2 cellular contexts compared by ENCODE assay signal in the genomic region with DNA sequence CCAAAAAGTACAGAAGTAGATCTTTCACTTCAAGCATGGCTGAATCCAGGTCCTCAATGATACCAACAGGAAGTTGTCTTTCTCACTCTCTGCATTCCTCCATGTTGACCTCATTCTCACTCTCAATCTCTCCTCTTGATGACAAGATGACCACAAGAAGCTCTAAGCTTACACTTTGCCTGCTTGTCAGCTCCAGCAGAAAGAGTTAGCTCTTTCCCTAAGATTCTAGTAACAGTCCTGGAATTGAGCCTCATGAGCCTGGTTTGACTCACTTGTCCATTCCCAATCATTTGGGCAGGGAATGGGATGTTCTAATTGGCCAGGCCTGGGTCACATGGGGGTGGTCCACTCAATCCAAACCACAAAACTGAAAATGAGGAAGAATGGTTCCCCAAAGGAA.
TF ChIP-seq lines count a peak whose summit lies in the region.

No MANE protein-coding gene starts in this region.

TF ChIP-seq in HEK293, 187 proteins besides CTCF, POLR2A, EP300 and RAD21:
- TF ChIP-seq ZNF529 (tag by site-specific recombination; IDR thresholded peaks at IDR 0.05; ENCODE audit: insufficient replicate concordance) (no peak), ZNF335 (tag by site-specific recombination; conservative IDR thresholded peaks at IDR 0.05) (0 out of 2 replicates have a peak, but pooled peaks have one; percentile 1)

TF ChIP-seq in GM12878, 131 proteins besides CTCF, POLR2A, EP300 and RAD21:
- TF ChIP-seq, protein P1, sequence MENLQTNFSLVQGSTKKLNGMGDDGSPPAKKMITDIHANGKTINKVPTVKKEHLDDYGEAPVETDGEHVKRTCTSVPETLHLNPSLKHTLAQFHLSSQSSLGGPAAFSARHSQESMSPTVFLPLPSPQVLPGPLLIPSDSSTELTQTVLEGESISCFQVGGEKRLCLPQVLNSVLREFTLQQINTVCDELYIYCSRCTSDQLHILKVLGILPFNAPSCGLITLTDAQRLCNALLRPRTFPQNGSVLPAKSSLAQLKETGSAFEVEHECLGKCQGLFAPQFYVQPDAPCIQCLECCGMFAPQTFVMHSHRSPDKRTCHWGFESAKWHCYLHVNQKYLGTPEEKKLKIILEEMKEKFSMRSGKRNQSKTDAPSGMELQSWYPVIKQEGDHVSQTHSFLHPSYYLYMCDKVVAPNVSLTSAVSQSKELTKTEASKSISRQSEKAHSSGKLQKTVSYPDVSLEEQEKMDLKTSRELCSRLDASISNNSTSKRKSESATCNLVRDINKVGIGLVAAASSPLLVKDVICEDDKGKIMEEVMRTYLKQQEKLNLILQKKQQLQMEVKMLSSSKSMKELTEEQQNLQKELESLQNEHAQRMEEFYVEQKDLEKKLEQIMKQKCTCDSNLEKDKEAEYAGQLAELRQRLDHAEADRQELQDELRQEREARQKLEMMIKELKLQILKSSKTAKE (IDR thresholded peaks at IDR 0.05; ENCODE audit: low read depth, poor library complexity, severe bottlenecking): no peak
- TF ChIP-seq BCL11A (IDR thresholded peaks at IDR 0.05; ENCODE audit: low read depth, low read length): no peak
- TF ChIP-seq IKZF2 (IDR thresholded peaks at IDR 0.05): peak; percentile 12 to 28; a peak in 1 of 4 replicates
- no peak for TF ChIP-seq SUPT20H (IDR thresholded peaks at IDR 0.05; ENCODE audit: borderline replicate concordance, control insufficient read depth, low read depth, low read length)
- TF ChIP-seq CREM (IDR thresholded peaks at IDR 0.05; ENCODE audit: low read depth): peak; percentile 46; the same call in 1 of the 2 replicates
- no peak for TF ChIP-seq STAT1 (conservative IDR thresholded peaks at IDR 0.05)
- no peak for TF ChIP-seq YBX1 (IDR thresholded peaks at IDR 0.05)
- TF ChIP-seq CBX5 (IDR thresholded peaks at IDR 0.05; ENCODE audit: low read depth): no peak
- TF ChIP-seq, protein P2, sequence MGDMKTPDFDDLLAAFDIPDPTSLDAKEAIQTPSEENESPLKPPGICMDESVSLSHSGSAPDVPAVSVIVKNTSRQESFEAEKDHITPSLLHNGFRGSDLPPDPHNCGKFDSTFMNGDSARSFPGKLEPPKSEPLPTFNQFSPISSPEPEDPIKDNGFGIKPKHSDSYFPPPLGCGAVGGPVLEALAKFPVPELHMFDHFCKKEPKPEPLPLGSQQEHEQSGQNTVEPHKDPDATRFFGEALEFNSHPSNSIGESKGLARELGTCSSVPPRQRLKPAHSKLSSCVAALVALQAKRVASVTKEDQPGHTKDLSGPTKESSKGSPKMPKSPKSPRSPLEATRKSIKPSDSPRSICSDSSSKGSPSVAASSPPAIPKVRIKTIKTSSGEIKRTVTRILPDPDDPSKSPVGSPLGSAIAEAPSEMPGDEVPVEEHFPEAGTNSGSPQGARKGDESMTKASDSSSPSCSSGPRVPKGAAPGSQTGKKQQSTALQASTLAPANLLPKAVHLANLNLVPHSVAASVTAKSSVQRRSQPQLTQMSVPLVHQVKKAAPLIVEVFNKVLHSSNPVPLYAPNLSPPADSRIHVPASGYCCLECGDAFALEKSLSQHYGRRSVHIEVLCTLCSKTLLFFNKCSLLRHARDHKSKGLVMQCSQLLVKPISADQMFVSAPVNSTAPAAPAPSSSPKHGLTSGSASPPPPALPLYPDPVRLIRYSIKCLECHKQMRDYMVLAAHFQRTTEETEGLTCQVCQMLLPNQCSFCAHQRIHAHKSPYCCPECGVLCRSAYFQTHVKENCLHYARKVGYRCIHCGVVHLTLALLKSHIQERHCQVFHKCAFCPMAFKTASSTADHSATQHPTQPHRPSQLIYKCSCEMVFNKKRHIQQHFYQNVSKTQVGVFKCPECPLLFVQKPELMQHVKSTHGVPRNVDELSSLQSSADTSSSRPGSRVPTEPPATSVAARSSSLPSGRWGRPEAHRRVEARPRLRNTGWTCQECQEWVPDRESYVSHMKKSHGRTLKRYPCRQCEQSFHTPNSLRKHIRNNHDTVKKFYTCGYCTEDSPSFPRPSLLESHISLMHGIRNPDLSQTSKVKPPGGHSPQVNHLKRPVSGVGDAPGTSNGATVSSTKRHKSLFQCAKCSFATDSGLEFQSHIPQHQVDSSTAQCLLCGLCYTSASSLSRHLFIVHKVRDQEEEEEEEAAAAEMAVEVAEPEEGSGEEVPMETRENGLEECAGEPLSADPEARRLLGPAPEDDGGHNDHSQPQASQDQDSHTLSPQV (IDR thresholded peaks at IDR 0.05): no peak
- TF ChIP-seq, protein P3, sequence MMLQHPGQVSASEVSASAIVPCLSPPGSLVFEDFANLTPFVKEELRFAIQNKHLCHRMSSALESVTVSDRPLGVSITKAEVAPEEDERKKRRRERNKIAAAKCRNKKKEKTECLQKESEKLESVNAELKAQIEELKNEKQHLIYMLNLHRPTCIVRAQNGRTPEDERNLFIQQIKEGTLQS (IDR thresholded peaks at IDR 0.05; ENCODE audit: borderline replicate concordance, extremely low read depth, low read depth, low read length): no peak
- TF ChIP-seq RUNX3 (IDR thresholded peaks at IDR 0.05; ENCODE audit: low read length): peak; percentile 76
- TF ChIP-seq IRF4 (IDR thresholded peaks at IDR 0.05; ENCODE audit: low read depth, low read length): no peak
- no peak for TF ChIP-seq SMC3 (IDR thresholded peaks at IDR 0.05; ENCODE audit: borderline replicate concordance, low read length)
- TF ChIP-seq SPI1 (IDR thresholded peaks at IDR 0.05; ENCODE audit: borderline replicate concordance, insufficient read depth, low read depth, low read length): no peak
- TF ChIP-seq NR2C1 (IDR thresholded peaks at IDR 0.05): no peak
- no peak for TF ChIP-seq KDM1A (IDR thresholded peaks at IDR 0.05; ENCODE audit: borderline replicate concordance)
- TF ChIP-seq GABPA (IDR thresholded peaks at IDR 0.05; ENCODE audit: low read depth): no peak
- TF ChIP-seq PAX8 (IDR thresholded peaks at IDR 0.05): no peak
- TF ChIP-seq, protein P4, sequence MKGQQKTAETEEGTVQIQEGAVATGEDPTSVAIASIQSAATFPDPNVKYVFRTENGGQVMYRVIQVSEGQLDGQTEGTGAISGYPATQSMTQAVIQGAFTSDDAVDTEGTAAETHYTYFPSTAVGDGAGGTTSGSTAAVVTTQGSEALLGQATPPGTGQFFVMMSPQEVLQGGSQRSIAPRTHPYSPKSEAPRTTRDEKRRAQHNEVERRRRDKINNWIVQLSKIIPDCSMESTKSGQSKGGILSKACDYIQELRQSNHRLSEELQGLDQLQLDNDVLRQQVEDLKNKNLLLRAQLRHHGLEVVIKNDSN (IDR thresholded peaks at IDR 0.05; ENCODE audit: borderline replicate concordance, extremely low read length, insufficient read depth, low read depth, low read length): peak; percentile 25
- TF ChIP-seq ZNF207 (IDR thresholded peaks at IDR 0.05; ENCODE audit: borderline replicate concordance): no peak
- TF ChIP-seq EGR1 (IDR thresholded peaks at IDR 0.05; ENCODE audit: borderline replicate concordance in 1 of 2, low read depth in 2 of 2, low read length in 2 of 2): no peak
- TF ChIP-seq, protein P5, sequence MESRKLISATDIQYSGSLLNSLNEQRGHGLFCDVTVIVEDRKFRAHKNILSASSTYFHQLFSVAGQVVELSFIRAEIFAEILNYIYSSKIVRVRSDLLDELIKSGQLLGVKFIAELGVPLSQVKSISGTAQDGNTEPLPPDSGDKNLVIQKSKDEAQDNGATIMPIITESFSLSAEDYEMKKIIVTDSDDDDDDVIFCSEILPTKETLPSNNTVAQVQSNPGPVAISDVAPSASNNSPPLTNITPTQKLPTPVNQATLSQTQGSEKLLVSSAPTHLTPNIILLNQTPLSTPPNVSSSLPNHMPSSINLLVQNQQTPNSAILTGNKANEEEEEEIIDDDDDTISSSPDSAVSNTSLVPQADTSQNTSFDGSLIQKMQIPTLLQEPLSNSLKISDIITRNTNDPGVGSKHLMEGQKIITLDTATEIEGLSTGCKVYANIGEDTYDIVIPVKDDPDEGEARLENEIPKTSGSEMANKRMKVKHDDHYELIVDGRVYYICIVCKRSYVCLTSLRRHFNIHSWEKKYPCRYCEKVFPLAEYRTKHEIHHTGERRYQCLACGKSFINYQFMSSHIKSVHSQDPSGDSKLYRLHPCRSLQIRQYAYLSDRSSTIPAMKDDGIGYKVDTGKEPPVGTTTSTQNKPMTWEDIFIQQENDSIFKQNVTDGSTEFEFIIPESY (IDR thresholded peaks at IDR 0.05): no peak
- TF ChIP-seq SRF (IDR thresholded peaks at IDR 0.05; ENCODE audit: low read depth in 2 of 2, low read length in 2 of 2): no peak
- TF ChIP-seq SREBF1 (IDR thresholded peaks at IDR 0.05; ENCODE audit: low read length): no peak
- TF ChIP-seq, protein P6, sequence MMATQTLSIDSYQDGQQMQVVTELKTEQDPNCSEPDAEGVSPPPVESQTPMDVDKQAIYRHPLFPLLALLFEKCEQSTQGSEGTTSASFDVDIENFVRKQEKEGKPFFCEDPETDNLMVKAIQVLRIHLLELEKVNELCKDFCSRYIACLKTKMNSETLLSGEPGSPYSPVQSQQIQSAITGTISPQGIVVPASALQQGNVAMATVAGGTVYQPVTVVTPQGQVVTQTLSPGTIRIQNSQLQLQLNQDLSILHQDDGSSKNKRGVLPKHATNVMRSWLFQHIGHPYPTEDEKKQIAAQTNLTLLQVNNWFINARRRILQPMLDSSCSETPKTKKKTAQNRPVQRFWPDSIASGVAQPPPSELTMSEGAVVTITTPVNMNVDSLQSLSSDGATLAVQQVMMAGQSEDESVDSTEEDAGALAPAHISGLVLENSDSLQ (IDR thresholded peaks at IDR 0.05): no peak
- TF ChIP-seq CREB1 (IDR thresholded peaks at IDR 0.05; ENCODE audit: low read depth): peak; percentile 67; the same call in 1 of the 2 replicates
- TF ChIP-seq, protein P7, sequence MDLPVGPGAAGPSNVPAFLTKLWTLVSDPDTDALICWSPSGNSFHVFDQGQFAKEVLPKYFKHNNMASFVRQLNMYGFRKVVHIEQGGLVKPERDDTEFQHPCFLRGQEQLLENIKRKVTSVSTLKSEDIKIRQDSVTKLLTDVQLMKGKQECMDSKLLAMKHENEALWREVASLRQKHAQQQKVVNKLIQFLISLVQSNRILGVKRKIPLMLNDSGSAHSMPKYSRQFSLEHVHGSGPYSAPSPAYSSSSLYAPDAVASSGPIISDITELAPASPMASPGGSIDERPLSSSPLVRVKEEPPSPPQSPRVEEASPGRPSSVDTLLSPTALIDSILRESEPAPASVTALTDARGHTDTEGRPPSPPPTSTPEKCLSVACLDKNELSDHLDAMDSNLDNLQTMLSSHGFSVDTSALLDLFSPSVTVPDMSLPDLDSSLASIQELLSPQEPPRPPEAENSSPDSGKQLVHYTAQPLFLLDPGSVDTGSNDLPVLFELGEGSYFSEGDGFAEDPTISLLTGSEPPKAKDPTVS (IDR thresholded peaks at IDR 0.05; ENCODE audit: low read depth, low read length): no peak
- peak; percentile 38; the same call in 1 of the 2 replicates for TF ChIP-seq EED (IDR thresholded peaks at IDR 0.05; ENCODE audit: low read depth)
- no peak for TF ChIP-seq TARDBP (IDR thresholded peaks at IDR 0.05; ENCODE audit: borderline replicate concordance)
- TF ChIP-seq, protein P8, sequence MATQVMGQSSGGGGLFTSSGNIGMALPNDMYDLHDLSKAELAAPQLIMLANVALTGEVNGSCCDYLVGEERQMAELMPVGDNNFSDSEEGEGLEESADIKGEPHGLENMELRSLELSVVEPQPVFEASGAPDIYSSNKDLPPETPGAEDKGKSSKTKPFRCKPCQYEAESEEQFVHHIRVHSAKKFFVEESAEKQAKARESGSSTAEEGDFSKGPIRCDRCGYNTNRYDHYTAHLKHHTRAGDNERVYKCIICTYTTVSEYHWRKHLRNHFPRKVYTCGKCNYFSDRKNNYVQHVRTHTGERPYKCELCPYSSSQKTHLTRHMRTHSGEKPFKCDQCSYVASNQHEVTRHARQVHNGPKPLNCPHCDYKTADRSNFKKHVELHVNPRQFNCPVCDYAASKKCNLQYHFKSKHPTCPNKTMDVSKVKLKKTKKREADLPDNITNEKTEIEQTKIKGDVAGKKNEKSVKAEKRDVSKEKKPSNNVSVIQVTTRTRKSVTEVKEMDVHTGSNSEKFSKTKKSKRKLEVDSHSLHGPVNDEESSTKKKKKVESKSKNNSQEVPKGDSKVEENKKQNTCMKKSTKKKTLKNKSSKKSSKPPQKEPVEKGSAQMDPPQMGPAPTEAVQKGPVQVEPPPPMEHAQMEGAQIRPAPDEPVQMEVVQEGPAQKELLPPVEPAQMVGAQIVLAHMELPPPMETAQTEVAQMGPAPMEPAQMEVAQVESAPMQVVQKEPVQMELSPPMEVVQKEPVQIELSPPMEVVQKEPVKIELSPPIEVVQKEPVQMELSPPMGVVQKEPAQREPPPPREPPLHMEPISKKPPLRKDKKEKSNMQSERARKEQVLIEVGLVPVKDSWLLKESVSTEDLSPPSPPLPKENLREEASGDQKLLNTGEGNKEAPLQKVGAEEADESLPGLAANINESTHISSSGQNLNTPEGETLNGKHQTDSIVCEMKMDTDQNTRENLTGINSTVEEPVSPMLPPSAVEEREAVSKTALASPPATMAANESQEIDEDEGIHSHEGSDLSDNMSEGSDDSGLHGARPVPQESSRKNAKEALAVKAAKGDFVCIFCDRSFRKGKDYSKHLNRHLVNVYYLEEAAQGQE (IDR thresholded peaks at IDR 0.05; ENCODE audit: low read depth, low read length): no peak
- TF ChIP-seq PAX5 (IDR thresholded peaks at IDR 0.05; ENCODE audit: borderline replicate concordance, low read depth, low read length): peak; percentile 71; the same call in 1 of the 2 replicates
- TF ChIP-seq, protein P9, sequence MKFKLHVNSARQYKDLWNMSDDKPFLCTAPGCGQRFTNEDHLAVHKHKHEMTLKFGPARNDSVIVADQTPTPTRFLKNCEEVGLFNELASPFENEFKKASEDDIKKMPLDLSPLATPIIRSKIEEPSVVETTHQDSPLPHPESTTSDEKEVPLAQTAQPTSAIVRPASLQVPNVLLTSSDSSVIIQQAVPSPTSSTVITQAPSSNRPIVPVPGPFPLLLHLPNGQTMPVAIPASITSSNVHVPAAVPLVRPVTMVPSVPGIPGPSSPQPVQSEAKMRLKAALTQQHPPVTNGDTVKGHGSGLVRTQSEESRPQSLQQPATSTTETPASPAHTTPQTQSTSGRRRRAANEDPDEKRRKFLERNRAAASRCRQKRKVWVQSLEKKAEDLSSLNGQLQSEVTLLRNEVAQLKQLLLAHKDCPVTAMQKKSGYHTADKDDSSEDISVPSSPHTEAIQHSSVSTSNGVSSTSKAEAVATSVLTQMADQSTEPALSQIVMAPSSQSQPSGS (IDR thresholded peaks at IDR 0.05; ENCODE audit: low read length): no peak
- TF ChIP-seq ESRRA (IDR thresholded peaks at IDR 0.05; ENCODE audit: low read length): no peak
